In the genomic region with DNA sequence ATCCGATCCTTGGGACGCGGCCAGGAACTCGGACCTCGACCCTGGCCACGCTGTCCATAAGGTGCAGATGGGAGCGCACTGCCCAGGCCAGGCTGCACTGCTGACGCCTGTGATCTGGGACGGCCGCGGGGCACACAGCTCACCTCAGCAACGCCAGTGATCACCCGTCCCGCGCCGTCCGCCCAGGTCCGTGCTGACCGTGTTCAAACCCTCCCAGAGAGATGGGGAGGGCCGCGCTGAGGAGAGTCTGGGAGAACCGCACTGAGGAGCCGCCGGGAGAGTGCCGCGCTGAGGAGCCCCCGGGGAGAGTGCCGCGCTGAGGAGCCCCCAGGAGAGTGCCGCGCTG, we compare ENCODE assay signal across 8 cellular contexts. TPM values are rescaled to one million over a fixed set of nuclear protein-coding genes. Genes with fewer than 3 reads are reported as not detected.
DNase-seq lines count a peak whose midpoint lies in the region; ATAC-seq and TF ChIP-seq lines count a peak whose summit lies in the region.

No MANE protein-coding gene starts in this region.

- peaks cover 49% of the 10 kb centered on the region for H3K27me3 ChIP-seq in iPS-20b (ENCODE audit: insufficient read depth, low read length)

- H3K4me3 ChIP-seq in iPS-20b (ENCODE audit: low read length) = peak overlapping the region; percentile 85

- peak; percentile 24 to 52 for DNase-seq in activated naive CD4-positive, alpha-beta T cell treated with anti-CD3 and anti-CD28 coated beads, Interleukin-2, amount 50 U/mL, for 72 hours (ENCODE audit: low spot score in 2 of 2)
- DNase-seq in stimulated activated naive B cell treated with anti-CD40 and anti-IgM and Interleukin-4, amounts not matched to agents 10 μg/mL and 1 μg/mL and 100 μg/mL, for 72 hours = no peak
- DNase-seq in A172 (ENCODE audit: low spot score) (no peak), COR-L47 (lab: John Stamatoyannopoulos, UW) (no peak)
- DNase-seq in effector CD4-positive, alpha-beta T cell = no peak

- peaks cover 30 to 54% of the 10 kb centered on the region in 2 donors for H3K4me1 Mint-ChIP-seq in stimulated activated naive B cell treated with anti-CD40 and anti-IgM and Interleukin-4, amounts not matched to agents 10 μg/mL and 1 μg/mL and 100 μg/mL, for 72 hours

- peak overlapping the region; percentile 87 to 92 for H3K4me3 Mint-ChIP-seq in stimulated activated naive B cell treated with anti-CD40 and anti-IgM and Interleukin-4, amounts not matched to agents 10 μg/mL and 1 μg/mL and 100 μg/mL, for 72 hours

- peak overlapping the region; percentile 77; the same call in 1 of the 2 replicates for H3K9ac ChIP-seq in iPS-20b (ENCODE audit: low read depth, low read length)

- no peaks in the 10 kb centered on the region for H3K36me3 ChIP-seq in iPS-20b (ENCODE audit: insufficient read depth, low read depth, low read length)

- H3K27ac ChIP-seq in C4-2B (peak overlapping the region; percentile 83), iPS-20b (ENCODE audit: low read length) (no peak overlapping the region)

- H3K27me3 Mint-ChIP-seq in stimulated activated naive B cell treated with anti-CD40 and anti-IgM and Interleukin-4, amounts not matched to agents 10 μg/mL and 1 μg/mL and 100 μg/mL, for 72 hours = peaks cover 0 to under 1% of the 10 kb centered on the region in 2 donors

- TF ChIP-seq CTCF in C4-2B (conservative IDR thresholded peaks at IDR 0.05) = no peak

- no peaks in the 10 kb centered on the region for H3K9me3 ChIP-seq in iPS-20b (ENCODE audit: insufficient read depth, low read depth, low read length)

- H3K36me3 Mint-ChIP-seq in activated naive CD4-positive, alpha-beta T cell treated with anti-CD3 and anti-CD28 coated beads, Interleukin-2, amount 50 U/mL, for 72 hours = peaks cover 11 to 12% of the 10 kb centered on the region in 2 donors
- peaks cover 4 to 30% of the 10 kb centered on the region in 2 donors for H3K36me3 Mint-ChIP-seq in stimulated activated naive B cell treated with anti-CD40 and anti-IgM and Interleukin-4, amounts not matched to agents 10 μg/mL and 1 μg/mL and 100 μg/mL, for 72 hours

- H3K9me3 Mint-ChIP-seq in activated naive CD4-positive, alpha-beta T cell treated with anti-CD3 and anti-CD28 coated beads, Interleukin-2, amount 50 U/mL, for 72 hours = no peaks in the 10 kb centered on the region
- no peaks in the 10 kb centered on the region for H3K9me3 Mint-ChIP-seq in stimulated activated naive B cell treated with anti-CD40 and anti-IgM and Interleukin-4, amounts not matched to agents 10 μg/mL and 1 μg/mL and 100 μg/mL, for 72 hours

- H3K4me1 ChIP-seq in iPS-20b (ENCODE audit: insufficient read depth, low read length) = peaks cover 49% of the 10 kb centered on the region

- peak; percentile 3 for ATAC-seq in HG03159 (IDR thresholded peaks at IDR 0.05; ENCODE audit: unreplicated experiment)
- peak in 1 of 2 donors; percentile 3 for ATAC-seq in activated naive CD4-positive, alpha-beta T cell treated with anti-CD3 and anti-CD28 coated beads, Interleukin-2, amount 50 U/mL, for 72 hours
- ATAC-seq in stimulated activated naive B cell treated with anti-CD40 and anti-IgM and Interleukin-4, amounts not matched to agents 10 μg/mL and 1 μg/mL and 100 μg/mL, for 72 hours (replicated peaks) = peak; percentile 1 to 19

- H3K27ac Mint-ChIP-seq in activated naive CD4-positive, alpha-beta T cell treated with anti-CD3 and anti-CD28 coated beads, Interleukin-2, amount 50 U/mL, for 72 hours = peak overlapping the region; percentile 32 to 67
- peak overlapping the region; percentile 97 for H3K27ac Mint-ChIP-seq in stimulated activated naive B cell treated with anti-CD40 and anti-IgM and Interleukin-4, amounts not matched to agents 10 μg/mL and 1 μg/mL and 100 μg/mL, for 72 hours

RNA-seq across cellular contexts. Expression of a gene that starts 0.6 kb away (rescaled TPM):
- total RNA-seq in activated naive CD4-positive, alpha-beta T cell treated with anti-CD3 and anti-CD28 coated beads, Interleukin-2, amount 50 U/mL, for 72 hours = under 1 TPM; 0.30 to 0.49 TPM
- 0.81 and 1.1 TPM in 2 replicates for total RNA-seq in A172 (2014; rRNA removed; shearing (Covaris generic))

Comparison
In these comparisons a context has a peak if more than half of its experiments do, and no peak if none do; other contexts are left out.
1. DNase-seq: peak in activated naive CD4-positive, alpha-beta T cell treated with anti-CD3 and anti-CD28 coated beads, Interleukin-2, amount 50 U/mL, for 72 hours (2 of 2); none in stimulated activated naive B cell treated with anti-CD40 and anti-IgM and Interleukin-4, amounts not matched to agents 10 μg/mL and 1 μg/mL and 100 μg/mL, for 72 hours (single experiment), A172 (single experiment), effector CD4-positive, alpha-beta T cell (single experiment) and COR-L47 (single experiment).